Comparison of ENCODE assay signal across 8 cellular contexts in the genomic region with DNA sequence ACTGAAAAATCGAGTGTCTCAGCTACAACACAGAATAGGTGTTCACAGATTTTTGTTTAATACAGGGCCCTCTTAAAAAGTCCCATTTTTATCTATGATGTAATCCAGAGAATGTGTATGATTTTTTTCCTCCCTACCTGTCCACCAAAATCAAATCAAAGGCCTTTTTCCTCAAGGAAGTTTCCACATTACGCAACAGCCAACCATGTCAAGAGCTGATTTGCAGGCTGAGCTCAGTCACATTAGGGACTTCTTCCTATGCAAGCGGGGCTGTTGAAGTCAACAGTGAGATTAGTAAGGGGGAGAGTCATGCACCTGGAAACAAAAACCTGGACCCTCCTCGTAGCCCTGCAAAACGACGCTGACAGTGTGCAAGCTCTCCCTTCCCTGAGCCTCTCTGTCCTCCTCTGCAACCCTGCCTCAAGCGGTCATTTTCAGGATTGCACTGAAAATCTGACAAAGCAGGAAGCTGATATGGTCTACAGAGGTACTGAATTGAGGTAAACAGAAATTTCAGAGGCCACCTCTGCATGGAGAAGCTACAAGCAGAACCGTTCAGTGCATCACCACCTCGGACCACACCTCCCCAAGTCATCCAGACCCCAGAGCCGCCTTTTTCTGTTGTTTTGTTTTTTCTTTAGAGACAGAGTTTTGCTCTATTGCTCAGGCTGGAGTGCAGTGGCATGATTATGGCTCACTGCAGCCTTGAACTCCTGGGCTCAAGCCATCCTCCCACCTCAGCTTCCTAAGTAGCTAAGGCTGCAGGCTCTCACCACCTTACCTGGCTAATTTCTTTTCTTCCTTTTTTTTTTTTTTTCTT. TPM values are rescaled to one million over a fixed set of nuclear protein-coding genes. Genes with fewer than 3 reads are reported as not detected.
DNase-seq lines count a peak whose midpoint lies in the region; ATAC-seq and TF ChIP-seq lines count a peak whose summit lies in the region.

No MANE protein-coding gene starts in this region.

- TF ChIP-seq CTCF in glutamatergic neuron (IDR thresholded peaks at IDR 0.05; ENCODE audit: partially characterized antibody, unreplicated experiment) (peak; percentile 82), gastrocnemius medialis (IDR thresholded peaks at IDR 0.05 in 4 of 5, conservative IDR thresholded peaks at IDR 0.05 in 1 of 5) (peak in 3 of 5 experiments; percentile 39 to 59 (median 51)), lower leg skin (IDR thresholded peaks at IDR 0.05) (no peak)

- H3K27me3 Mint-ChIP-seq in glutamatergic neuron (ENCODE audit: unreplicated experiment), result no peaks in the 10 kb centered on the region

- H3K4me3 Mint-ChIP-seq in glutamatergic neuron (ENCODE audit: unreplicated experiment), result no peak overlapping the region

- H3K9me3 Mint-ChIP-seq in glutamatergic neuron (ENCODE audit: unreplicated experiment), result peaks cover 2% of the 10 kb centered on the region

- in situ Hi-C loops in gastrocnemius medialis (cut with MboI; ENCODE audit: low sequenced_read_pairs in 4 of 4), result no loop called here

- H3K36me3 ChIP-seq in gastrocnemius medialis, result no peaks in the 10 kb centered on the region

- ATAC-seq in GM21576 (IDR thresholded peaks at IDR 0.05; ENCODE audit: unreplicated experiment) (peak; percentile 98), gastrocnemius medialis (peak in 1 of 2 donors; percentile 61)

- H3K4me3 ChIP-seq in gastrocnemius medialis, result no peak overlapping the region
- H3K4me3 ChIP-seq in lower leg skin (ENCODE audit: low read depth, poor library complexity, severe bottlenecking), result no peak overlapping the region

- no peaks in the 10 kb centered on the region for H3K4me1 ChIP-seq in gastrocnemius medialis

- no peaks in the 10 kb centered on the region for H3K36me3 Mint-ChIP-seq in glutamatergic neuron (ENCODE audit: unreplicated experiment)

- no peak overlapping the region for H3K27ac Mint-ChIP-seq in glutamatergic neuron (ENCODE audit: unreplicated experiment)

- intact Hi-C loops in gastrocnemius medialis (cut with DNase I; ENCODE audit: low total_unique reads), result no loop called here
- intact Hi-C loops in lower leg skin (cut with DNase I; ENCODE audit: low total_unique reads), result no loop called here

- no peak for TF ChIP-seq POLR2A in gastrocnemius medialis (IDR thresholded peaks at IDR 0.05)
- no peak for TF ChIP-seq POLR2A in lower leg skin (IDR thresholded peaks at IDR 0.05)

- H3K4me1 Mint-ChIP-seq in glutamatergic neuron (ENCODE audit: low read depth, unreplicated experiment), result no peaks in the 10 kb centered on the region

- no peak overlapping the region for H3K27ac ChIP-seq in gastrocnemius medialis

- H3K27me3 ChIP-seq in gastrocnemius medialis, result peaks cover 0 to 2% (median 0%) of the 10 kb centered on the region in 3 donors

- H3K9me3 ChIP-seq in gastrocnemius medialis, result no peaks in the 10 kb centered on the region

- peak; percentile 12 for DNase-seq in GDM1 (lab: John Stamatoyannopoulos, UW)
- DNase-seq in HuH-7 (ENCODE audit: low spot score), result peak; percentile 57
- DNase-seq in RPMI8226, result peak; percentile 72
- peak; percentile 46 for DNase-seq in activated effector memory CD4-positive, alpha-beta T cell treated with Interleukin-2 at 50 U/mL for 16 hours
- peak; percentile 78 for DNase-seq in glutamatergic neuron
- DNase-seq in gastrocnemius medialis, result no peak
- DNase-seq in lower leg skin (ENCODE audit: low spot score in 2 of 2), result no peak

- WGBS in lower leg skin, 2 donors, result 22 to 30% methylated on average over 10 of the region's 10 CpGs

RNA-seq across cellular contexts. Expression of a gene that starts 13.7 kb away (rescaled TPM):
- total RNA-seq in glutamatergic neuron (ENCODE audit: unreplicated experiment), result 67.7 TPM
- total RNA-seq in gastrocnemius medialis, result 10 to 100 TPM in 3 of 4 donors, 1 to 10 TPM in 1; 5.8 to 16.7 (median 13.1) TPM
- total RNA-seq in lower leg skin, result 10 to 100 TPM; 15.0 to 35.8 (median 16.6) TPM

RNA-seq across cellular contexts. Expression of a gene that starts 20.6 kb away (rescaled TPM):
- total RNA-seq in glutamatergic neuron (ENCODE audit: unreplicated experiment) (not detected), gastrocnemius medialis (not detected), lower leg skin (under 1 TPM in 3 of 4 donors, not detected in 1; 0.06 to 0.23 (median 0.15) TPM)

Comparison
In these comparisons a context has a peak if more than half of its experiments do, and no peak if none do; other contexts are left out.
1. DNase-seq: peak in GDM1 (single experiment), HuH-7 (single experiment), RPMI8226 (single experiment), activated effector memory CD4-positive, alpha-beta T cell treated with Interleukin-2 at 50 U/mL for 16 hours (single experiment) and glutamatergic neuron (single experiment); none in gastrocnemius medialis (0 of 2) and lower leg skin (0 of 2).
2. CTCF ChIP-seq: peak in glutamatergic neuron (single experiment) and gastrocnemius medialis (3 of 5); none in lower leg skin (0 of 3).